Comparison of ENCODE assay signal across 30 cellular contexts in the genomic region with DNA sequence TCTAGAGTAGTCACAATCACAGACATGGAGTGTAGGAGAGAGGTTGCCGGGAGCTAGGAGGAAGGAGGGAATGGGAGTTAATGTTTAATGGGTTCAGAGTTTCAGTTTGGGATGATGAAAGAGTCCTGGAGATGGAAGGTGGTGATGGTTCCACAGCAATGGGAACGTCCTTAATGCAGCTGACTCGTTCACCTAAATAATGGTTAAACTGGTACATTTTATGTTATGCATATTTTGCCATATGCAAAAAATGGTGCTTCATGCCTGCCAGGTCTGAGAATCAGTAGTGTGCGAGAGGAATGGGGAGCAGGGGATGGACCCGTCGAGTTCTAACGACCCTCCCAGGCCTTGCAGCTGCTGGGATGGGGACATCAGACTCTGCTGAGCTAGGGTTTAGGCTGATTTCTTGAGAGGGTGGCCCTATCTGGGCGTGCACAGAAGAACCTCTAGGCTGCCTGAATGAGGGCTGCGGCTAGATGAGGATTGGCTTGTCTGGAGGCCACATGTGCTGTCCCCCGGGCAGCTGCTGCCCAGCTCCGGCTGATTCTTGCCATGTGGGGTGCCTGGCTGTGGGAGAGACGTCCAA.
DNase-seq lines count a peak whose midpoint lies in the region; ATAC-seq and TF ChIP-seq lines count a peak whose summit lies in the region.
"Had no signal": no experiment of that assay in that cellular context is flagged by ENCODE, and none has a peak within 500 bp of the region (broad histone marks: within the 10 kb centered on the region; RNA-seq: fewer than 3 reads in every experiment).

No MANE protein-coding gene starts in this region.

- H3K27me3 ChIP-seq in SK-N-SH (ENCODE audit: insufficient read depth) (no peaks in the 10 kb centered on the region), PC-9 (ENCODE audit: insufficient read depth, low read depth) (no peaks in the 10 kb centered on the region), neural progenitor cell (no peaks in the 10 kb centered on the region)
- H3K27me3 ChIP-seq: adrenal gland had no signal

- H3K79me2 ChIP-seq in SK-N-SH (ENCODE audit: insufficient read depth) (no peaks in the 10 kb centered on the region), PC-9 (ENCODE audit: low read depth) (no peaks in the 10 kb centered on the region), neural progenitor cell (ENCODE audit: low read depth) (no peaks in the 10 kb centered on the region)

- peaks cover 39% of the 10 kb centered on the region for H3K36me3 Mint-ChIP-seq in endothelial cell (ENCODE audit: low read depth, unreplicated experiment)
- H3K36me3 Mint-ChIP-seq in stimulated activated memory B cell treated with anti-CD40 and anti-IgM and Interleukin-4, amounts not matched to agents 10 μg/mL and 1 μg/mL and 100 μg/mL, for 72 hours: peaks cover 25% of the 10 kb centered on the region
- H3K36me3 Mint-ChIP-seq in activated naive CD8-positive, alpha-beta T cell treated with anti-CD3 and anti-CD28 coated beads, Interleukin-2, amount 50 U/mL, for 24 hours (ENCODE audit: low read depth): peaks cover 5% of the 10 kb centered on the region
- H3K36me3 Mint-ChIP-seq in neural progenitor cell: no peaks in the 10 kb centered on the region

- H3K27ac Mint-ChIP-seq in endothelial cell (ENCODE audit: unreplicated experiment) (peak overlapping the region; percentile 57), neural progenitor cell (no peak overlapping the region)
- peak overlapping the region; percentile 70 for H3K27ac Mint-ChIP-seq in stimulated activated memory B cell treated with anti-CD40 and anti-IgM and Interleukin-4, amounts not matched to agents 10 μg/mL and 1 μg/mL and 100 μg/mL, for 72 hours
- no peak overlapping the region for H3K27ac Mint-ChIP-seq in activated naive CD8-positive, alpha-beta T cell treated with anti-CD3 and anti-CD28 coated beads, Interleukin-2, amount 50 U/mL, for 24 hours
- H3K27ac Mint-ChIP-seq: activated CD4-positive, alpha-beta T cell treated with anti-CD3 and anti-CD28 coated beads for 36 hours; activated CD8-positive, alpha-beta T cell treated with anti-CD3 and anti-CD28 coated beads for 36 hours; activated naive CD4-positive, alpha-beta T cell treated with anti-CD3 and anti-CD28 coated beads for 36 hours; CD4-positive, alpha-beta T cell; immature natural killer cell; T-helper 2 cell treated with Interferon-gamma antibody and Interleukin-4, amounts not matched to agents 5 μg/mL and 100 μg/mL, for 36 hours had no signal

- CTCF ChIA-PET in SK-N-SH (lab: Yijun Ruan, JAX): interaction anchor here (1.3 to 1.8 kb wide), 2 partner anchors 41 to 116 kb away, joined by 4 to 8 read pairs; a partner anchor contains a TSS
- CTCF ChIA-PET in PC-9 (lab: Charles Lee): no interaction called here

- H3K4me1 Mint-ChIP-seq in endothelial cell (ENCODE audit: unreplicated experiment) (peaks cover 65% of the 10 kb centered on the region), neural progenitor cell (peaks cover 54% of the 10 kb centered on the region)
- H3K4me1 Mint-ChIP-seq in stimulated activated memory B cell treated with anti-CD40 and anti-IgM and Interleukin-4, amounts not matched to agents 10 μg/mL and 1 μg/mL and 100 μg/mL, for 72 hours: peaks cover 83% of the 10 kb centered on the region
- peaks cover 23% of the 10 kb centered on the region for H3K4me1 Mint-ChIP-seq in activated naive CD8-positive, alpha-beta T cell treated with anti-CD3 and anti-CD28 coated beads, Interleukin-2, amount 50 U/mL, for 24 hours

- POLR2A ChIA-PET in SK-N-SH (lab: Yijun Ruan, JAX): no interaction called here
- POLR2A ChIA-PET in PC-9 (lab: Charles Lee; ENCODE audit: unreplicated experiment): no interaction called here

- DNase-seq in SK-N-SH (peak; percentile 60), endothelial cell (ENCODE audit: low spot score) (no peak), myocyte (ENCODE audit: low read depth) (peak; percentile 30), PC-9 (no peak), neural progenitor cell (ENCODE audit: low spot score) (no peak)
- DNase-seq in activated naive CD8-positive, alpha-beta T cell treated with anti-CD3 and anti-CD28 coated beads, Interleukin-2, amount 50 U/mL, for 24 hours: no peak
- DNase-seq: activated CD4-positive, alpha-beta T cell treated with anti-CD3 and anti-CD28 coated beads for 36 hours; activated CD8-positive, alpha-beta memory T cell treated with anti-CD3 and anti-CD28 coated beads, Interleukin-2, amount 50 U/mL, for 48 hours; activated CD8-positive, alpha-beta T cell treated with anti-CD3 and anti-CD28 coated beads for 36 hours; activated naive CD4-positive, alpha-beta T cell treated with anti-CD3 and anti-CD28 coated beads for 36 hours; adrenal gland; AML-193; CD4-positive, alpha-beta T cell; cerebellar nuclear complex; H7; immature natural killer cell; Kasumi-1; left colon; mesendoderm; naive thymus-derived CD4-positive, alpha-beta T cell; NCI-H1436; NCI-H2081; NCI-H526; Right ventricle myocardium superior; stimulated activated naive CD8-positive, alpha-beta T cell treated with anti-CD3 and anti-CD28 coated beads, Interleukin-15, Interleukin-2, amounts not matched to agents 100 U/mL and 50 U/mL, for 24 hours had no signal

- H3K9me3 Mint-ChIP-seq in endothelial cell (ENCODE audit: unreplicated experiment): no peaks in the 10 kb centered on the region
- peaks cover 4% of the 10 kb centered on the region for H3K9me3 Mint-ChIP-seq in stimulated activated memory B cell treated with anti-CD40 and anti-IgM and Interleukin-4, amounts not matched to agents 10 μg/mL and 1 μg/mL and 100 μg/mL, for 72 hours
- no peaks in the 10 kb centered on the region for H3K9me3 Mint-ChIP-seq in activated naive CD8-positive, alpha-beta T cell treated with anti-CD3 and anti-CD28 coated beads, Interleukin-2, amount 50 U/mL, for 24 hours
- H3K9me3 Mint-ChIP-seq in neural progenitor cell: no peaks in the 10 kb centered on the region
- H3K9me3 Mint-ChIP-seq: activated CD8-positive, alpha-beta T cell treated with anti-CD3 and anti-CD28 coated beads for 36 hours; activated naive CD4-positive, alpha-beta T cell treated with anti-CD3 and anti-CD28 coated beads for 36 hours; CD4-positive, alpha-beta T cell; immature natural killer cell; naive thymus-derived CD4-positive, alpha-beta T cell; T-helper 2 cell treated with Interferon-gamma antibody and Interleukin-4, amounts not matched to agents 5 μg/mL and 100 μg/mL, for 36 hours had no signal

- H3K27ac ChIP-seq in SK-N-SH (ENCODE audit: low read depth in 2 of 2, low read length in 1 of 2) (no peak overlapping the region), PC-9 (no peak overlapping the region), neural progenitor cell (no peak overlapping the region)
- H3K27ac ChIP-seq: 22Rv1, adrenal gland, skin epidermis had no signal

- H3K9ac ChIP-seq in SK-N-SH: no peak overlapping the region
- no peak overlapping the region for H3K9ac ChIP-seq in neural progenitor cell

- H3K27me3 Mint-ChIP-seq in endothelial cell (ENCODE audit: unreplicated experiment) (peaks cover 33% of the 10 kb centered on the region), neural progenitor cell (ENCODE audit: insufficient read depth, low read depth) (peaks cover 7% of the 10 kb centered on the region)
- H3K27me3 Mint-ChIP-seq in stimulated activated memory B cell treated with anti-CD40 and anti-IgM and Interleukin-4, amounts not matched to agents 10 μg/mL and 1 μg/mL and 100 μg/mL, for 72 hours: no peaks in the 10 kb centered on the region
- peaks cover 6% of the 10 kb centered on the region for H3K27me3 Mint-ChIP-seq in activated naive CD8-positive, alpha-beta T cell treated with anti-CD3 and anti-CD28 coated beads, Interleukin-2, amount 50 U/mL, for 24 hours
- H3K27me3 Mint-ChIP-seq: activated CD4-positive, alpha-beta T cell treated with anti-CD3 and anti-CD28 coated beads for 36 hours; activated CD8-positive, alpha-beta T cell treated with anti-CD3 and anti-CD28 coated beads for 36 hours; CD4-positive, alpha-beta T cell; naive thymus-derived CD4-positive, alpha-beta T cell had no signal

- TF ChIP-seq RAD21 in SK-N-SH (IDR thresholded peaks at IDR 0.05; ENCODE audit: low read length): no peak

- H3K9me2 ChIP-seq in SK-N-SH (no peaks in the 10 kb centered on the region), PC-9 (ENCODE audit: insufficient read depth) (no peaks in the 10 kb centered on the region)

- H3K4me3 Mint-ChIP-seq in endothelial cell (ENCODE audit: unreplicated experiment) (peak overlapping the region; percentile 39), neural progenitor cell (no peak overlapping the region)
- no peak overlapping the region for H3K4me3 Mint-ChIP-seq in stimulated activated memory B cell treated with anti-CD40 and anti-IgM and Interleukin-4, amounts not matched to agents 10 μg/mL and 1 μg/mL and 100 μg/mL, for 72 hours
- H3K4me3 Mint-ChIP-seq in activated naive CD8-positive, alpha-beta T cell treated with anti-CD3 and anti-CD28 coated beads, Interleukin-2, amount 50 U/mL, for 24 hours: no peak overlapping the region
- H3K4me3 Mint-ChIP-seq: activated CD4-positive, alpha-beta T cell treated with anti-CD3 and anti-CD28 coated beads for 36 hours; activated CD8-positive, alpha-beta T cell treated with anti-CD3 and anti-CD28 coated beads for 36 hours; activated naive CD4-positive, alpha-beta T cell treated with anti-CD3 and anti-CD28 coated beads for 36 hours; CD4-positive, alpha-beta T cell; immature natural killer cell; naive thymus-derived CD4-positive, alpha-beta T cell; T-helper 2 cell treated with Interferon-gamma antibody and Interleukin-4, amounts not matched to agents 5 μg/mL and 100 μg/mL, for 36 hours had no signal

- 84% methylated on average over 11 of the region's 12 CpGs for WGBS in SK-N-SH (ENCODE audit: low lambda C conversion rate)

- H3K4me1 ChIP-seq in SK-N-SH (ENCODE audit: control insufficient read depth in 1 of 2, insufficient read depth in 2 of 2, low read depth in 1 of 2, low read length in 1 of 2) (peaks cover under 1 to 29% of the 10 kb centered on the region in 2 experiments; a peak in 1 of 4 replicates), PC-9 (replicated peaks; ENCODE audit: insufficient read depth) (peaks cover 6% of the 10 kb centered on the region), neural progenitor cell (peaks cover 35% of the 10 kb centered on the region)
- H3K4me1 ChIP-seq: adrenal gland had no signal

- intact Hi-C loops in PC-9 (cut with micrococcal nuclease; ENCODE audit: unreplicated experiment): no loop called here

- TF ChIP-seq EP300 in SK-N-SH (IDR thresholded peaks at IDR 0.05; ENCODE audit: borderline replicate concordance in 1 of 2, low read depth in 1 of 2, low read length in 1 of 2): no peak

- H3K36me3 ChIP-seq in SK-N-SH (replicated peaks in 1 of 2; ENCODE audit: control insufficient read depth in 1 of 2, insufficient read depth in 2 of 2, low read length in 1 of 2): no peaks in the 10 kb centered on the region
- no peaks in the 10 kb centered on the region for H3K36me3 ChIP-seq in PC-9 (ENCODE audit: low read depth)
- no peaks in the 10 kb centered on the region for H3K36me3 ChIP-seq in neural progenitor cell
- H3K36me3 ChIP-seq: adrenal gland had no signal

- no TSS peak for BruUV-seq in PC-9 (replicated peaks; lab: Mats Ljungman, UMichigan)

- H3K4me3 ChIP-seq in SK-N-SH (ENCODE audit: low read depth in 2 of 2, low read length in 1 of 2): no peak overlapping the region
- no peak overlapping the region for H3K4me3 ChIP-seq in PC-9
- no peak overlapping the region for H3K4me3 ChIP-seq in neural progenitor cell
- H3K4me3 ChIP-seq: adrenal gland, skin epidermis had no signal

- H3F3A ChIP-seq in SK-N-SH (replicated peaks; ENCODE audit: insufficient read depth) (no peaks in the 10 kb centered on the region), PC-9 (ENCODE audit: insufficient read depth, low read depth) (peaks cover 3% of the 10 kb centered on the region), neural progenitor cell (ENCODE audit: low read depth) (peaks cover 10% of the 10 kb centered on the region)

- TF ChIP-seq CTCF in SK-N-SH (IDR thresholded peaks at IDR 0.05) (no peak), endothelial cell (IDR thresholded peaks at IDR 0.05; ENCODE audit: unreplicated experiment) (no peak), PC-9 (conservative IDR thresholded peaks at IDR 0.05) (no peak), neural progenitor cell (IDR thresholded peaks at IDR 0.05) (no peak)

- H3K9me3 ChIP-seq in SK-N-SH (no peaks in the 10 kb centered on the region), PC-9 (ENCODE audit: insufficient read depth, low read depth) (no peaks in the 10 kb centered on the region), neural progenitor cell (ENCODE audit: low read depth) (no peaks in the 10 kb centered on the region)
- H3K9me3 ChIP-seq: adrenal gland had no signal

- no peak overlapping the region for H3K4me2 ChIP-seq in SK-N-SH
- no peak overlapping the region for H3K4me2 ChIP-seq in PC-9
- H3K4me2 ChIP-seq in neural progenitor cell: no peak overlapping the region

- H2AFZ ChIP-seq in SK-N-SH (ENCODE audit: low read depth) (no peak overlapping the region), PC-9 (no peak overlapping the region), neural progenitor cell (replicated peaks) (no peak overlapping the region)

- no peak; the same call in 2 of the 3 replicates for ATAC-seq in SK-N-SH treated with all-trans-retinoic acid at 6 μM for 48 hours
- no peak for ATAC-seq in stimulated activated memory B cell treated with anti-CD40 and anti-IgM and Interleukin-4, amounts not matched to agents 10 μg/mL and 1 μg/mL and 100 μg/mL, for 72 hours
- no peak for ATAC-seq in activated naive CD8-positive, alpha-beta T cell treated with anti-CD3 and anti-CD28 coated beads, Interleukin-2, amount 50 U/mL, for 24 hours
- ATAC-seq: activated CD4-positive, alpha-beta T cell treated with anti-CD3 and anti-CD28 coated beads for 36 hours; activated CD8-positive, alpha-beta T cell treated with anti-CD3 and anti-CD28 coated beads for 36 hours; left colon; naive thymus-derived CD4-positive, alpha-beta T cell; stimulated activated naive CD8-positive, alpha-beta T cell treated with anti-CD3 and anti-CD28 coated beads, Interleukin-15, Interleukin-2, amounts not matched to agents 100 U/mL and 50 U/mL, for 24 hours had no signal

- no peaks in the 10 kb centered on the region for H4K20me1 ChIP-seq in SK-N-SH (ENCODE audit: insufficient read depth)
- H4K20me1 ChIP-seq in PC-9 (ENCODE audit: insufficient read depth): no peaks in the 10 kb centered on the region
- no peaks in the 10 kb centered on the region for H4K20me1 ChIP-seq in neural progenitor cell (ENCODE audit: low read depth)

Comparison
In these comparisons a context has a peak if more than half of its experiments do, and no peak if none do; other contexts are left out.
1. DNase-seq: peak in SK-N-SH (single experiment) and myocyte (single experiment); none in endothelial cell (single experiment), activated naive CD8-positive, alpha-beta T cell treated with anti-CD3 and anti-CD28 coated beads, Interleukin-2, amount 50 U/mL, for 24 hours (single experiment), PC-9 (0 of 2) and neural progenitor cell (single experiment).
2. H3K27ac Mint-ChIP-seq: peak in endothelial cell (single experiment) and stimulated activated memory B cell treated with anti-CD40 and anti-IgM and Interleukin-4, amounts not matched to agents 10 μg/mL and 1 μg/mL and 100 μg/mL, for 72 hours (single experiment); none in activated naive CD8-positive, alpha-beta T cell treated with anti-CD3 and anti-CD28 coated beads, Interleukin-2, amount 50 U/mL, for 24 hours (single experiment) and neural progenitor cell (single experiment).